ENCODE assay signal across 20 cellular contexts in the genomic region with DNA sequence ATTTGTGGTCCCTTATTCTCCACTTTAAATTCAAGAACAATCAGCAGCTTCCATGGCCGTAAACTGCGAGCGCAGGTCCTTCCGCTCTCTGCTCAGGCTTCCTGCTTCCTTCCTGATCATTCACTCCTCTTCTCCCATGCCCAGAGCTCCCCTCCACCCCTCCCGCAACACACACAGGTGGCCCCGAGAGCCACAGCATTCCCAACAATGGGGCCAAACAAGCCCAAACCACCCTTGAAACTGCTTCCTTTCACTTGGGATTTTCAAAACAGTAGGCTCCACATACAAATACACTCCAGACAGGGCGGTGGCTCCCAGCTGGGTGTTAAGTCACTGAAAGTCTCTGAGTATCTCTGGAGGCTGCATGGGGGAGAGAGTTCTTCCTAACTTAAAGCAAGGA. TPM values are rescaled to one million over a fixed set of nuclear protein-coding genes. Genes with fewer than 3 reads are reported as not detected.
DNase-seq lines count a peak whose midpoint lies in the region; ATAC-seq and TF ChIP-seq lines count a peak whose summit lies in the region.
"Had no signal": no experiment of that assay in that cellular context is flagged by ENCODE, and none has a peak within 500 bp of the region (broad histone marks: within the 10 kb centered on the region; RNA-seq: fewer than 3 reads in every experiment).

No MANE protein-coding gene starts in this region.

- H2BK120ac ChIP-seq in neuronal stem cell (ENCODE audit: low read depth, low read length): no peak overlapping the region

- intact Hi-C loops in left cardiac atrium (cut with DNase I): no loop called here
- intact Hi-C loops in activated T-helper 1 cell treated with anti-CD3 and anti-CD28 coated beads, Interleukin-12 subunit alpha, Interleukin-12 subunit beta, Interleukin-2, Interleukin-4 antibody, amounts not matched to agents 30 ng/mL and 10 ng/mL and 1 ng/mL, durations not matched to agents 14 hours and 24 hours and 36 hours (cut with micrococcal nuclease): no loop called here

- POLR2A ChIA-PET in SK-N-SH (lab: Yijun Ruan, JAX): no interaction called here

- H3K9me3 ChIP-seq in neuronal stem cell (replicated peaks in 1 of 2; ENCODE audit: control insufficient read depth in 2 of 2, insufficient read depth in 1 of 2, low read depth in 1 of 2, low read length in 2 of 2) (no peaks in the 10 kb centered on the region), SK-N-SH (no peaks in the 10 kb centered on the region)
- H3K9me3 ChIP-seq: HAP-1, sigmoid colon had no signal

- no peak overlapping the region for H2BK12ac ChIP-seq in neuronal stem cell (ENCODE audit: low read length)

- H3K4me1 Mint-ChIP-seq in activated T-helper 1 cell treated with anti-CD3 and anti-CD28 coated beads, Interleukin-12 subunit alpha, Interleukin-12 subunit beta, Interleukin-2, Interleukin-4 antibody, amounts not matched to agents 30 ng/mL and 10 ng/mL and 1 ng/mL, durations not matched to agents 14 hours and 24 hours and 36 hours (ENCODE audit: low read depth): peaks cover 5% of the 10 kb centered on the region
- H3K4me1 Mint-ChIP-seq: mesothelial cell of epicardium had no signal

- no peak overlapping the region for H4K8ac ChIP-seq in neuronal stem cell (ENCODE audit: low read depth, low read length)

- H2BK5ac ChIP-seq in neuronal stem cell (ENCODE audit: low read length): no peak overlapping the region

- peak; percentile 12 to 50 for ATAC-seq in left cardiac atrium
- no peak for ATAC-seq in GM21737 (IDR thresholded peaks at IDR 0.05; ENCODE audit: unreplicated experiment)

- H3K27me3 Mint-ChIP-seq in activated T-helper 1 cell treated with anti-CD3 and anti-CD28 coated beads, Interleukin-12 subunit alpha, Interleukin-12 subunit beta, Interleukin-2, Interleukin-4 antibody, amounts not matched to agents 30 ng/mL and 10 ng/mL and 1 ng/mL, durations not matched to agents 14 hours and 24 hours and 36 hours (ENCODE audit: insufficient read depth): peaks cover 1% of the 10 kb centered on the region
- H3K27me3 Mint-ChIP-seq: activated naive CD8-positive, alpha-beta T cell treated with anti-CD3 and anti-CD28 coated beads, Interleukin-2, amount 10 ng/mL, durations not matched to agents 7 days and 5 days; activated T-cell treated with anti-CD3 and anti-CD28 coated beads, Interleukin-2, amount 50 U/mL, for 24 hours had no signal

- H2AFZ ChIP-seq in neuronal stem cell (ENCODE audit: low read length) (no peak overlapping the region), SK-N-SH (ENCODE audit: low read depth) (no peak overlapping the region)

- H3F3A ChIP-seq in SK-N-SH (replicated peaks; ENCODE audit: insufficient read depth): no peaks in the 10 kb centered on the region

- no peaks in the 10 kb centered on the region for H4K20me1 ChIP-seq in SK-N-SH (ENCODE audit: insufficient read depth)

- no peak overlapping the region for H3K4ac ChIP-seq in neuronal stem cell (ENCODE audit: low read length)

- H3K4me3 Mint-ChIP-seq in activated T-helper 1 cell treated with anti-CD3 and anti-CD28 coated beads, Interleukin-12 subunit alpha, Interleukin-12 subunit beta, Interleukin-2, Interleukin-4 antibody, amounts not matched to agents 30 ng/mL and 10 ng/mL and 1 ng/mL, durations not matched to agents 14 hours and 24 hours and 36 hours: no peak overlapping the region
- H3K4me3 Mint-ChIP-seq: activated naive CD8-positive, alpha-beta T cell treated with anti-CD3 and anti-CD28 coated beads, Interleukin-2, amount 10 ng/mL, durations not matched to agents 7 days and 5 days; activated T-cell treated with anti-CD3 and anti-CD28 coated beads, Interleukin-2, amount 50 U/mL, for 24 hours; mesothelial cell of epicardium had no signal

- H3K4me3 ChIP-seq in neuronal stem cell (ENCODE audit: low read length in 2 of 2) (no peak overlapping the region), SK-N-SH (ENCODE audit: low read depth in 2 of 2, low read length in 1 of 2) (no peak overlapping the region)
- H3K4me3 ChIP-seq: HAP-1, sigmoid colon had no signal

- no peaks in the 10 kb centered on the region for H3K9me3 Mint-ChIP-seq in activated T-helper 1 cell treated with anti-CD3 and anti-CD28 coated beads, Interleukin-12 subunit alpha, Interleukin-12 subunit beta, Interleukin-2, Interleukin-4 antibody, amounts not matched to agents 30 ng/mL and 10 ng/mL and 1 ng/mL, durations not matched to agents 14 hours and 24 hours and 36 hours
- H3K9me3 Mint-ChIP-seq: activated naive CD8-positive, alpha-beta T cell treated with anti-CD3 and anti-CD28 coated beads, Interleukin-2, amount 10 ng/mL, durations not matched to agents 7 days and 5 days; activated T-cell treated with anti-CD3 and anti-CD28 coated beads, Interleukin-2, amount 50 U/mL, for 24 hours; mesothelial cell of epicardium had no signal

- H3K79me1 ChIP-seq in neuronal stem cell (ENCODE audit: low read depth, low read length): no peaks in the 10 kb centered on the region

- no peak overlapping the region for H3K18ac ChIP-seq in neuronal stem cell (ENCODE audit: low read length)

- H3K27ac ChIP-seq in neuronal stem cell (replicated peaks; ENCODE audit: low read length): no peak overlapping the region
- no peak overlapping the region for H3K27ac ChIP-seq in SK-N-SH (ENCODE audit: low read depth in 2 of 2, low read length in 1 of 2)
- H3K27ac ChIP-seq: sigmoid colon had no signal

- H3K27ac Mint-ChIP-seq in activated T-helper 1 cell treated with anti-CD3 and anti-CD28 coated beads, Interleukin-12 subunit alpha, Interleukin-12 subunit beta, Interleukin-2, Interleukin-4 antibody, amounts not matched to agents 30 ng/mL and 10 ng/mL and 1 ng/mL, durations not matched to agents 14 hours and 24 hours and 36 hours: no peak overlapping the region
- H3K27ac Mint-ChIP-seq: activated naive CD8-positive, alpha-beta T cell treated with anti-CD3 and anti-CD28 coated beads, Interleukin-2, amount 10 ng/mL, durations not matched to agents 7 days and 5 days; activated T-cell treated with anti-CD3 and anti-CD28 coated beads, Interleukin-2, amount 50 U/mL, for 24 hours; mesothelial cell of epicardium had no signal

- peak overlapping the region; percentile 5 for H3K23ac ChIP-seq in neuronal stem cell (ENCODE audit: low read depth, low read length, poor library complexity)

- H3K4me1 ChIP-seq in neuronal stem cell (ENCODE audit: control insufficient read depth in 2 of 2, insufficient read depth in 1 of 2, low read depth in 1 of 2, low read length in 2 of 2) (peaks cover 0 to 2% of the 10 kb centered on the region in 2 donors), SK-N-SH (ENCODE audit: control insufficient read depth in 1 of 2, insufficient read depth in 2 of 2, low read depth in 1 of 2, low read length in 1 of 2) (peaks cover 0 to 3% of the 10 kb centered on the region in 2 experiments; a peak in 1 of 4 replicates)
- H3K4me1 ChIP-seq: HAP-1, sigmoid colon had no signal

- CTCF ChIA-PET in SK-N-SH (lab: Yijun Ruan, JAX): no interaction called here

- no peak overlapping the region for H2BK15ac ChIP-seq in neuronal stem cell (ENCODE audit: low read length)

- H3K4me2 ChIP-seq in neuronal stem cell (ENCODE audit: insufficient read depth, low read length, poor library complexity, severe bottlenecking): no peak overlapping the region
- no peak overlapping the region for H3K4me2 ChIP-seq in SK-N-SH

- H3K9ac ChIP-seq in neuronal stem cell (ENCODE audit: low read depth, low read length, poor library complexity) (no peak overlapping the region), SK-N-SH (no peak overlapping the region)

- H3K14ac ChIP-seq in neuronal stem cell (ENCODE audit: low read length): no peak overlapping the region

- no peaks in the 10 kb centered on the region for H3K79me2 ChIP-seq in SK-N-SH (ENCODE audit: insufficient read depth)

- H2AK5ac ChIP-seq in neuronal stem cell (ENCODE audit: low read depth, low read length): no peak overlapping the region

- TF ChIP-seq RAD21 in SK-N-SH (IDR thresholded peaks at IDR 0.05; ENCODE audit: low read length): no peak

- no peak for TF ChIP-seq CTCF in SK-N-SH (IDR thresholded peaks at IDR 0.05)

- H3K36me3 Mint-ChIP-seq in activated T-helper 1 cell treated with anti-CD3 and anti-CD28 coated beads, Interleukin-12 subunit alpha, Interleukin-12 subunit beta, Interleukin-2, Interleukin-4 antibody, amounts not matched to agents 30 ng/mL and 10 ng/mL and 1 ng/mL, durations not matched to agents 14 hours and 24 hours and 36 hours (ENCODE audit: low read depth): peaks cover 1% of the 10 kb centered on the region
- H3K36me3 Mint-ChIP-seq: mesothelial cell of epicardium had no signal

- H3K27me3 ChIP-seq in neuronal stem cell (ENCODE audit: control insufficient read depth in 3 of 3, insufficient read depth in 3 of 3, low read depth in 1 of 3, low read length in 3 of 3) (no peaks in the 10 kb centered on the region), SK-N-SH (ENCODE audit: insufficient read depth) (no peaks in the 10 kb centered on the region)

- no peaks in the 10 kb centered on the region for H3K9me2 ChIP-seq in SK-N-SH

- DNase-seq in DMS153 treated with DMSO at 0.1 percent for 48 hours (lab: John Stamatoyannopoulos, UW; ENCODE audit: unreplicated experiment): peak; percentile 55
- peak; percentile 69 for DNase-seq in NCI-H69 (lab: John Stamatoyannopoulos, UW)
- no peak for DNase-seq in left cardiac atrium
- DNase-seq in neuronal stem cell (ENCODE audit: low spot score): no peak
- no peak for DNase-seq in activated T-helper 1 cell treated with anti-CD3 and anti-CD28 coated beads, Interleukin-12 subunit alpha, Interleukin-12 subunit beta, Interleukin-2, Interleukin-4 antibody, amounts not matched to agents 30 ng/mL and 10 ng/mL and 1 ng/mL, durations not matched to agents 14 hours and 24 hours and 36 hours (ENCODE audit: low spot score)
- no peak for DNase-seq in SK-N-SH
- no peak for DNase-seq in cerebellar nuclear complex (lab: John Stamatoyannopoulos, UW)
- DNase-seq: activated CD4-positive, alpha-beta T cell treated with anti-CD3 and anti-CD28 coated beads for 4 hours; activated naive CD8-positive, alpha-beta T cell treated with anti-CD3 and anti-CD28 coated beads, Interleukin-2, amount 10 ng/mL, durations not matched to agents 7 days and 5 days; activated T-cell treated with anti-CD3 and anti-CD28 coated beads, Interleukin-2, amount 50 U/mL, for 24 hours; DMS 273 treated with DMSO at 0.1 percent for 48 hours; effector memory CD4-positive, alpha-beta T cell; NCI-H187; NCI-H510A; nucleus accumbens; SIG-M5; sigmoid colon had no signal

- WGBS in neuronal stem cell (ENCODE audit: extremely low coverage in 2 of 2, insufficient read length in 2 of 2, insufficient replicate concordance in 1 of 2), 2 donors: no CpG with 5 or more reads among the region's 7 CpGs
- 86% methylated on average over 7 of the region's 7 CpGs for WGBS in SK-N-SH (ENCODE audit: low lambda C conversion rate)

- no peaks in the 10 kb centered on the region for H3K36me3 ChIP-seq in neuronal stem cell (replicated peaks in 1 of 2; ENCODE audit: control insufficient read depth in 2 of 2, insufficient read depth in 2 of 2, low read length in 2 of 2)
- H3K36me3 ChIP-seq in SK-N-SH (replicated peaks in 1 of 2; ENCODE audit: control insufficient read depth in 1 of 2, insufficient read depth in 2 of 2, low read length in 1 of 2): no peaks in the 10 kb centered on the region
- H3K36me3 ChIP-seq: HAP-1, sigmoid colon had no signal

- TF ChIP-seq EP300 in SK-N-SH (IDR thresholded peaks at IDR 0.05; ENCODE audit: borderline replicate concordance in 1 of 2, low read depth in 1 of 2, low read length in 1 of 2): no peak

- H4K91ac ChIP-seq in neuronal stem cell (ENCODE audit: low read depth, low read length, poor library complexity): no peak overlapping the region

RNA-seq across cellular contexts. Expression of a gene that starts 11.4 kb away (rescaled TPM):
- total RNA-seq in left cardiac atrium: 10 to 100 TPM; 19.8 to 20.8 TPM
- polyA plus RNA-seq in neuronal stem cell (2013, experiment 1 of 2): 8.5 TPM
- polyA plus RNA-seq in neuronal stem cell (2013, experiment 2 of 2): 7.9 TPM
- total RNA-seq in activated T-helper 1 cell treated with anti-CD3 and anti-CD28 coated beads, Interleukin-12 subunit alpha, Interleukin-12 subunit beta, Interleukin-2, Interleukin-4 antibody, amounts not matched to agents 30 ng/mL and 10 ng/mL and 1 ng/mL, durations not matched to agents 14 hours and 24 hours and 36 hours: 23.2 and 28.0 TPM in 2 replicates
- 2.7 and 3.9 TPM in 2 replicates for polyA plus RNA-seq in SK-N-SH (2012; rRNA removed)
- polyA plus RNA-seq in SK-N-SH (2012; cell fraction: cytosol; rRNA removed): 3.2 and 3.6 TPM in 2 replicates
- polyA plus RNA-seq in SK-N-SH (2012; cell fraction: nucleus; rRNA removed): 0.92 and 1.0 TPM in 2 replicates

RNA-seq across cellular contexts. Expression of a gene that starts 49.8 kb away (rescaled TPM):
- 10 to 100 TPM; 19.9 to 30.4 TPM for total RNA-seq in left cardiac atrium
- 25.4 TPM for polyA plus RNA-seq in neuronal stem cell (2013, experiment 1 of 2)
- polyA plus RNA-seq in neuronal stem cell (2013, experiment 2 of 2): 24.9 TPM
- total RNA-seq in activated T-helper 1 cell treated with anti-CD3 and anti-CD28 coated beads, Interleukin-12 subunit alpha, Interleukin-12 subunit beta, Interleukin-2, Interleukin-4 antibody, amounts not matched to agents 30 ng/mL and 10 ng/mL and 1 ng/mL, durations not matched to agents 14 hours and 24 hours and 36 hours: 14.3 and 14.6 TPM in 2 replicates
- 26.7 and 34.7 TPM in 2 replicates for polyA plus RNA-seq in SK-N-SH (2012; rRNA removed)
- polyA plus RNA-seq in SK-N-SH (2012; cell fraction: cytosol; rRNA removed): 38.9 and 48.4 TPM in 2 replicates
- 8.4 and 18.6 TPM in 2 replicates for polyA plus RNA-seq in SK-N-SH (2012; cell fraction: nucleus; rRNA removed)

RNA-seq across cellular contexts. Expression of a gene that starts 50.0 kb away (rescaled TPM):
- 1 to 10 TPM; 9.5 to 9.6 TPM for total RNA-seq in left cardiac atrium
- polyA plus RNA-seq in neuronal stem cell (2013, experiment 1 of 2): 10.5 TPM
- polyA plus RNA-seq in neuronal stem cell (2013, experiment 2 of 2): 10.2 TPM
- total RNA-seq in activated T-helper 1 cell treated with anti-CD3 and anti-CD28 coated beads, Interleukin-12 subunit alpha, Interleukin-12 subunit beta, Interleukin-2, Interleukin-4 antibody, amounts not matched to agents 30 ng/mL and 10 ng/mL and 1 ng/mL, durations not matched to agents 14 hours and 24 hours and 36 hours: 20.7 and 21.8 TPM in 2 replicates
- 5.5 and 8.4 TPM in 2 replicates for polyA plus RNA-seq in SK-N-SH (2012; rRNA removed)
- 5.9 and 6.0 TPM in 2 replicates for polyA plus RNA-seq in SK-N-SH (2012; cell fraction: cytosol; rRNA removed)
- polyA plus RNA-seq in SK-N-SH (2012; cell fraction: nucleus; rRNA removed): 8.9 and 16.4 TPM in 2 replicates

Comparison
In these comparisons a context has a peak if more than half of its experiments do, and no peak if none do; other contexts are left out.
1. DNase-seq: peak in DMS153 treated with DMSO at 0.1 percent for 48 hours (single experiment) and NCI-H69 (single experiment); none in left cardiac atrium (single experiment), neuronal stem cell (single experiment), activated T-helper 1 cell treated with anti-CD3 and anti-CD28 coated beads, Interleukin-12 subunit alpha, Interleukin-12 subunit beta, Interleukin-2, Interleukin-4 antibody, amounts not matched to agents 30 ng/mL and 10 ng/mL and 1 ng/mL, durations not matched to agents 14 hours and 24 hours and 36 hours (single experiment), SK-N-SH (single experiment) and cerebellar nuclear complex (0 of 2).